Comparison of ENCODE assay signal across 8 cellular contexts in the genomic region with DNA sequence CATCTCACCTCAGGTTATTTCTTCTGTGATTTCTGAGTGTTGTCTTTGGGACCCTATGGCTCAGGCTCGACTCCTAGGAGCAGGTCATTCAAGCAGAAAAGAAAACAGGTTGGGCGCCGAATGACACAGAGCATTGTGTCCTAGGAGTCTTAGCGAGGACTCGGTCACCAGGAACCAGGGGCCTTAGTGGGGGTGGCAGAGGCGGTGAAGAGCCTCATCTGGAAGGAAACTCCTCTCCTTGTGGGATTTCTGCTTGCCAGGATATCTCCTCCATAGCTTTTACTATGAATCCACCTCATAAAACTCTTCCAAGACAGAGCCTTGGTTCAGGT. TPM values are rescaled to one million over a fixed set of nuclear protein-coding genes. Genes with fewer than 3 reads are reported as not detected.
DNase-seq lines count a peak whose midpoint lies in the region; ATAC-seq, FAIRE-seq and TF ChIP-seq lines count a peak whose summit lies in the region.

No MANE protein-coding gene starts in this region.

- WGBS in ovary, 3 donors: 28 to 35% (median 31%) methylated on average over 6 of the region's 6 CpGs

- CTCF ChIA-PET in Panc1 (lab: Charles Lee): no interaction called here

- POLR2A ChIA-PET in Panc1 (lab: Charles Lee): no interaction called here

- no TSS peak for BruUV-seq in Panc1 (replicated peaks; lab: Mats Ljungman, UMichigan)

- H3K4me1 ChIP-seq in Panc1 (ENCODE audit: control insufficient read depth, insufficient read depth, low read length) (no peaks in the 10 kb centered on the region), ovary (ENCODE audit: insufficient read depth) (no peaks in the 10 kb centered on the region)

- TF ChIP-seq CTCF in Panc1 (IDR thresholded peaks at IDR 0.05) (no peak), epithelial cell of proximal tubule (conservative IDR thresholded peaks at IDR 0.05; ENCODE audit: low read depth, low read length) (no peak), ovary (IDR thresholded peaks at IDR 0.05) (no peak), D721Med (IDR thresholded peaks at IDR 0.05; ENCODE audit: insufficient read depth, missing control alignments) (no peak)

- peak; percentile 18; the same call in 1 of the 2 replicates for ATAC-seq in Panc1

- no peak for TF ChIP-seq POLR2A in ovary (IDR thresholded peaks at IDR 0.05)

- H3K27ac ChIP-seq in Panc1 (ENCODE audit: low read length) (peak overlapping the region; percentile 34; the same call in 1 of the 2 replicates), ovary (no peak overlapping the region)

- no peaks in the 10 kb centered on the region for H3K9me3 ChIP-seq in Panc1 (ENCODE audit: control insufficient read depth, insufficient read depth, low read depth, low read length)
- H3K9me3 ChIP-seq in ovary: no peaks in the 10 kb centered on the region

- H3K27me3 ChIP-seq in Panc1 (ENCODE audit: control insufficient read depth, insufficient read depth, low read length) (no peaks in the 10 kb centered on the region), ovary (no peaks in the 10 kb centered on the region)

- in situ Hi-C loops in Panc1 (cut with HindIII; ENCODE audit: low pct_unique_long_range_greater_than_20kb, low sequenced_read_pairs): no loop called here

- H3K4me3 ChIP-seq in Panc1 (ENCODE audit: low read depth in 2 of 2, low read length in 2 of 2) (peak overlapping the region; percentile 52 to 54), epithelial cell of proximal tubule (ENCODE audit: low read depth, low read length) (peak overlapping the region; percentile 70), ovary (peak overlapping the region; percentile 54)

- DNase-seq in DMS53 (lab: John Stamatoyannopoulos, UW) (peak; percentile 64), Panc1 (ENCODE audit: low read depth, low spot score) (no peak), epithelial cell of proximal tubule (ENCODE audit: low read depth) (no peak), ovary (no peak), D721Med (ENCODE audit: insufficient read length, low spot score) (no peak), cerebellar nuclear complex (lab: John Stamatoyannopoulos, UW) (no peak), GM03348 (ENCODE audit: low spot score) (no peak), T-helper 9 cell (no peak)

- no peak for TF ChIP-seq EP300 in ovary (IDR thresholded peaks at IDR 0.05)

- no peak for FAIRE-seq in D721Med (lab: Jason Lieb, UNC)

- no peaks in the 10 kb centered on the region; the same call in 1 of the 2 replicates for H3K36me3 ChIP-seq in Panc1 (ENCODE audit: control insufficient read depth, insufficient read depth, low read length)
- H3K36me3 ChIP-seq in ovary: no peaks in the 10 kb centered on the region

- intact Hi-C loops in Panc1 (cut with micrococcal nuclease; ENCODE audit: unreplicated experiment): no loop called here
- intact Hi-C loops in ovary (cut with DNase I): no loop called here

RNA-seq across cellular contexts. Expression of a gene that starts 0.6 kb away (rescaled TPM):
- total RNA-seq in Panc1 (2021; ENCODE audit: unreplicated experiment) (6.7 TPM), epithelial cell of proximal tubule (6.3 and 7.6 TPM in 2 replicates), ovary (10 to 100 TPM in 1 of 7 donors, 1 to 10 TPM in 5, under 1 TPM in 1; 0.78 to 15.7 (median 3.9) TPM)
- polyA plus RNA-seq in Panc1 (2012; ENCODE audit: insufficient read length): 3.1 TPM
- 1 to 10 TPM; 2.0 to 6.8 TPM for polyA plus RNA-seq in ovary

RNA-seq across cellular contexts. Expression of a gene that starts 45.2 kb away (rescaled TPM):
- total RNA-seq in Panc1 (2021; ENCODE audit: unreplicated experiment) (1.6 TPM), epithelial cell of proximal tubule (0.14 and 2.2 TPM in 2 replicates), ovary (1 to 10 TPM; 1.2 to 4.6 (median 2.9) TPM)
- polyA plus RNA-seq in Panc1 (2012; ENCODE audit: insufficient read length): 1.4 TPM
- 10 to 100 TPM in 1 of 2 donors, 1 to 10 TPM in 1; 2.1 to 11.9 TPM for polyA plus RNA-seq in ovary
